Comparison of ENCODE assay signal across 27 cellular contexts in genomic region chr2:151337643-151338042, GRCh38. TPM values are rescaled to one million over a fixed set of nuclear protein-coding genes. Genes with fewer than 3 reads are reported as not detected.
DNase-seq lines count a peak whose midpoint lies in the region; ATAC-seq and TF ChIP-seq lines count a peak whose summit lies in the region.
"Had no signal": no experiment of that assay in that cellular context is flagged by ENCODE, and none has a peak within 500 bp of the region (broad histone marks: within the 10 kb centered on the region; RNA-seq: fewer than 3 reads in every experiment).

No MANE protein-coding gene starts in this region.

- intact Hi-C loops in aorta (cut with DNase I) = no loop called here

- H3K9ac ChIP-seq in SK-N-MC (ENCODE audit: insufficient read length) = peak overlapping the region; percentile 67
- H3K9ac ChIP-seq: BLaER1 had no signal

- no peaks in the 10 kb centered on the region for H3K36me3 ChIP-seq in SK-N-MC (ENCODE audit: insufficient read depth, low read length)
- H3K36me3 ChIP-seq in aorta (ENCODE audit: control insufficient read depth in 1 of 2, insufficient read depth in 2 of 2, low read length in 1 of 2) = no peaks in the 10 kb centered on the region
- H3K36me3 ChIP-seq: BLaER1, heart right ventricle, upper lobe of right lung had no signal

- WGBS in aorta, 2 donors = 63 to 76% methylated on average over 1 of the region's 1 CpG

- H3K27me3 ChIP-seq in aorta (ENCODE audit: control insufficient read depth in 1 of 2, insufficient read depth in 2 of 2, low read length in 1 of 2) = no peaks in the 10 kb centered on the region
- H3K27me3 ChIP-seq: BLaER1, upper lobe of right lung had no signal

- peaks cover 0 to 2% of the 10 kb centered on the region in 2 donors for H3K4me1 ChIP-seq in aorta (ENCODE audit: control insufficient read depth in 1 of 2, insufficient read depth in 2 of 2, low read length in 2 of 2)
- H3K4me1 ChIP-seq: BLaER1, upper lobe of right lung had no signal

- H3K27ac ChIP-seq in SK-N-MC (peak overlapping the region; percentile 94), aorta (ENCODE audit: low read depth in 1 of 2, low read length in 2 of 2) (no peak overlapping the region)
- H3K27ac ChIP-seq: BLaER1, upper lobe of right lung had no signal

- H3K4me3 ChIP-seq in SK-N-MC = peak overlapping the region; percentile 67
- no peak overlapping the region for H3K4me3 ChIP-seq in fibroblast of the aortic adventitia (ENCODE audit: low read depth, low read length)
- no peak overlapping the region for H3K4me3 ChIP-seq in aorta (ENCODE audit: low read length in 2 of 2)
- H3K4me3 ChIP-seq: BLaER1, heart right ventricle, upper lobe of right lung had no signal

- TF ChIP-seq CTCF in fibroblast of the aortic adventitia (IDR thresholded peaks at IDR 0.05; ENCODE audit: insufficient read depth, low read length) = no peak

- DNase-seq in EH (ENCODE audit: low read depth) (peak; percentile 34), SK-N-MC (ENCODE audit: low read depth, low spot score) (no peak), fibroblast of the aortic adventitia (ENCODE audit: low read depth) (peak; percentile 63), aorta (no peak), amniotic stem cell (lab: John Stamatoyannopoulos, UW) (no peak), Ammon's horn (ENCODE audit: low spot score) (no peak), AG08396 (ENCODE audit: low spot score) (no peak)
- DNase-seq: activated CD4-positive, alpha-beta memory T cell treated with anti-CD3 and anti-CD28 coated beads for 36 hours; activated CD8-positive, alpha-beta memory T cell treated with anti-CD3 and anti-CD28 coated beads, Interleukin-2, amount 50 U/mL, for 48 hours; cerebellar nuclear complex; COR-L47; heart right ventricle; KG1; left cardiac atrium; MM.1S; NCI-H2081; NCI-H226; NCI-H748 treated with DMSO at 0.1 percent for 48 hours; right cardiac atrium; RPMI8226; stimulated activated CD4-positive, alpha-beta T cell treated with anti-CD3 and anti-CD28 coated beads, Interleukin-4, amount 100 ng/mL, for 1 hour; upper lobe of right lung had no signal

- ATAC-seq in aorta (ENCODE audit: low FRiP score) = peak; percentile 50
- ATAC-seq: activated CD4-positive, CD25-positive, alpha-beta regulatory T cell treated with anti-CD3 and anti-CD28 coated beads, Interleukin-2, amount 50 U/mL, for 24 hours; heart right ventricle; left cardiac atrium; right cardiac atrium; stimulated activated effector memory CD8-positive, alpha-beta T cell treated with anti-CD3 and anti-CD28 coated beads, Interleukin-12 subunit alpha, Interleukin-12 subunit beta, amount 100 ng/mL, for 72 hours; upper lobe of right lung had no signal

- H3K9me3 ChIP-seq in SK-N-MC (ENCODE audit: low read depth, low read length) = no peaks in the 10 kb centered on the region
- no peaks in the 10 kb centered on the region for H3K9me3 ChIP-seq in aorta (ENCODE audit: control insufficient read depth, low read length)
- H3K9me3 ChIP-seq: BLaER1, upper lobe of right lung had no signal

RNA-seq across cellular contexts. Expression of gene TNFAIP6, which starts 19.7 kb away (rescaled TPM):
- total RNA-seq in fibroblast of the aortic adventitia (ENCODE audit: low replicate concordance) (47.3 and 51.9 TPM in 2 replicates), aorta (1 to 10 TPM; 3.6 to 5.2 TPM)
- polyA plus RNA-seq in aorta = 1 to 10 TPM in 1 of 2 donors, under 1 TPM in 1; 0.75 to 2.9 TPM
- total RNA-seq: activated CD4-positive, alpha-beta memory T cell treated with anti-CD3 and anti-CD28 coated beads for 36 hours; activated T-helper 2 cell treated with anti-CD3 and anti-CD28 coated beads, Interferon-gamma antibody, Interleukin-2, Interleukin-4, amounts not matched to agents 10 μg/mL and 5 μg/mL and 100 μg/mL, durations not matched to agents 14 hours and 24 hours and 36 hours; dermis microvascular lymphatic vessel endothelial cell had no signal

RNA-seq across cellular contexts. Expression of gene NMI, which starts 48.2 kb away (rescaled TPM):
- total RNA-seq in fibroblast of the aortic adventitia (ENCODE audit: low replicate concordance) (22.9 and 24.9 TPM in 2 replicates), aorta (10 to 100 TPM; 10.1 to 13.6 TPM)
- polyA plus RNA-seq in aorta = 10 to 100 TPM; 10.2 to 24.9 TPM

Comparison
In these comparisons a context has a peak if more than half of its experiments do, and no peak if none do; other contexts are left out.
1. DNase-seq: peak in EH (single experiment) and fibroblast of the aortic adventitia (single experiment); none in SK-N-MC (single experiment), aorta (0 of 2), amniotic stem cell (single experiment), Ammon's horn (single experiment) and AG08396 (single experiment).